In genomic region chr20:50805349-50805684, GRCh38 we compare ENCODE assay signal across 1 cellular context.
TF ChIP-seq lines count a peak whose summit lies in the region.

No MANE protein-coding gene starts in this region.

TF ChIP-seq in HepG2, 621 proteins besides CTCF, POLR2A, EP300 and RAD21:
- TF ChIP-seq RFXANK (CRISPR knock-in tag; IDR thresholded peaks at IDR 0.05) = no peak
- TF ChIP-seq ERF (CRISPR knock-in tag; IDR thresholded peaks at IDR 0.05) = no peak
- TF ChIP-seq HIC2 (CRISPR knock-in tag; IDR thresholded peaks at IDR 0.05; ENCODE audit: low read depth) = no peak
- TF ChIP-seq NRL (CRISPR knock-in tag; IDR thresholded peaks at IDR 0.05; ENCODE audit: borderline replicate concordance) = no peak
- TF ChIP-seq AGO1 (IDR thresholded peaks at IDR 0.05; ENCODE audit: low read depth, low read length, poor library complexity, severe bottlenecking) = no peak
- no peak for TF ChIP-seq ZNF17 (CRISPR knock-in tag; IDR thresholded peaks at IDR 0.05)
- TF ChIP-seq, protein P1, sequence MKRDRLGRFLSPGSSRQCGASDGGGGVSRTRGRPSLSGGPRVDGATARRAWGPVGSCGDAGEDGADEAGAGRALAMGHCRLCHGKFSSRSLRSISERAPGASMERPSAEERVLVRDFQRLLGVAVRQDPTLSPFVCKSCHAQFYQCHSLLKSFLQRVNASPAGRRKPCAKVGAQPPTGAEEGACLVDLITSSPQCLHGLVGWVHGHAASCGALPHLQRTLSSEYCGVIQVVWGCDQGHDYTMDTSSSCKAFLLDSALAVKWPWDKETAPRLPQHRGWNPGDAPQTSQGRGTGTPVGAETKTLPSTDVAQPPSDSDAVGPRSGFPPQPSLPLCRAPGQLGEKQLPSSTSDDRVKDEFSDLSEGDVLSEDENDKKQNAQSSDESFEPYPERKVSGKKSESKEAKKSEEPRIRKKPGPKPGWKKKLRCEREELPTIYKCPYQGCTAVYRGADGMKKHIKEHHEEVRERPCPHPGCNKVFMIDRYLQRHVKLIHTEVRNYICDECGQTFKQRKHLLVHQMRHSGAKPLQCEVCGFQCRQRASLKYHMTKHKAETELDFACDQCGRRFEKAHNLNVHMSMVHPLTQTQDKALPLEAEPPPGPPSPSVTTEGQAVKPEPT (CRISPR knock-in tag; IDR thresholded peaks at IDR 0.05; ENCODE audit: low read depth) = no peak
- no peak for TF ChIP-seq RFX1 (IDR thresholded peaks at IDR 0.05)
- TF ChIP-seq, protein P2, sequence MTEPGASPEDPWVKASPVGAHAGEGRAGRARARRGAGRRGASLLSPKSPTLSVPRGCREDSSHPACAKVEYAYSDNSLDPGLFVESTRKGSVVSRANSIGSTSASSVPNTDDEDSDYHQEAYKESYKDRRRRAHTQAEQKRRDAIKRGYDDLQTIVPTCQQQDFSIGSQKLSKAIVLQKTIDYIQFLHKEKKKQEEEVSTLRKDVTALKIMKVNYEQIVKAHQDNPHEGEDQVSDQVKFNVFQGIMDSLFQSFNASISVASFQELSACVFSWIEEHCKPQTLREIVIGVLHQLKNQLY (CRISPR knock-in tag; IDR thresholded peaks at IDR 0.05) = no peak
- TF ChIP-seq NFIB (CRISPR knock-in tag; IDR thresholded peaks at IDR 0.05; ENCODE audit: borderline replicate concordance) = no peak
- TF ChIP-seq SMARCE1 (IDR thresholded peaks at IDR 0.05; ENCODE audit: borderline replicate concordance) = no peak
